1 cellular context compared by ENCODE assay signal in genomic region chr4:69860521-69861298, GRCh38.
TF ChIP-seq lines count a peak whose summit lies in the region.

No MANE protein-coding gene starts in this region.

TF ChIP-seq in HepG2, 621 proteins besides CTCF, POLR2A, EP300 and RAD21 (continued from another document):
- TF ChIP-seq PAXIP1 (CRISPR knock-in tag; conservative IDR thresholded peaks at IDR 0.05), result peak; percentile 73
- no peak for TF ChIP-seq ZNF709 (CRISPR knock-in tag; IDR thresholded peaks at IDR 0.05)
- no peak for TF ChIP-seq TOE1 (CRISPR knock-in tag; IDR thresholded peaks at IDR 0.05)
- no peak for TF ChIP-seq KAT7 (CRISPR knock-in tag; IDR thresholded peaks at IDR 0.05; ENCODE audit: borderline replicate concordance)
- TF ChIP-seq ZNF18 (CRISPR knock-in tag; IDR thresholded peaks at IDR 0.05; ENCODE audit: insufficient replicate concordance), result no peak
- TF ChIP-seq FOXA3 (CRISPR knock-in tag; IDR thresholded peaks at IDR 0.05), result peak; percentile 20; the same call in 1 of the 2 replicates
- TF ChIP-seq FOSL1 (CRISPR knock-in tag; IDR thresholded peaks at IDR 0.05; ENCODE audit: borderline replicate concordance), result no peak
TF ChIP-seq in HepG2: peak in this region for 9.
